In the genomic region with DNA sequence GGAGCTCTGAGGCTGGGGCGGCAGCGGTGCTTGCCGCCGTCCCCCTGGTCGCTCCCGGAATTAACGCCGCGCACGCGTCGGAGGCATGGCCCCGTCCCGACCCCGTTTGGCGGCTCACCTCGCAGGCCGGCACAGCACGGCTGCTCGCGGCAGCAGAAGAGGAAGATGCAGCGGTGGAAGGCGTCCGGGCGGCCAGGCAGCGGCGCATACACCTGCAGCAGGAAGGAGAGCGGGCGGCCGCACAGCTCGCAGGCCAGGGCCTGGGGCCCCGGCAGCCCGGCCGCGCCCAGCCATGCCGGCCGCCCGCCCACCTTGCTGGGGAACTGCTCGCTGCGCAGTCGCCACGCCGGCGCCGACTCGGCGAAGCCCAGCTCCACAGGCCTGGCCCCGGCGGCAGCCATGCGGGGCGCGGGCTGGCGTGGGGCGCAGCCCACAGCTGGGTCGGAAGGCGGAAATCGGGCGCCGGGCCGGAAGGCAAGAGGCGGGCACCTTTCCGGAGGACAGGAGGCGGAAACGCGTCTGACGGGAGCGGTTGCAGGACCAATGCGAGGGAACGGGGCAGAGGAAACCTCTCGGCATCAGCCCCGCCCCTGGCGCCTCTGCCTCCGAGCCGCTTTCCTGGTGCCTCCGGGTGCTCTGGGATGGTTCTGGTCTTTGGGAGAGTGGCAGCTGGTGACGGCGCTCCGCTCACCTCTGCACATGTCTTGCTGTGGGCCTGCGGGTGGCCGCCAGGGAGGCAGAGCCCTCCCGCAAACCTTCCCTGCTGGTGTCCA, we compare ENCODE assay signal across 1 cellular context.
TF ChIP-seq lines count a peak whose summit lies in the region.

TSS of gene PDCD2 (minus strand) at position 457 of the 773 bp plus-strand sequence. CDS start at position 401, 56 bp downstream.

TF ChIP-seq in HepG2, 621 proteins besides CTCF, POLR2A, EP300 and RAD21 (continued from another document and continues in another):
- TF ChIP-seq, protein P1, sequence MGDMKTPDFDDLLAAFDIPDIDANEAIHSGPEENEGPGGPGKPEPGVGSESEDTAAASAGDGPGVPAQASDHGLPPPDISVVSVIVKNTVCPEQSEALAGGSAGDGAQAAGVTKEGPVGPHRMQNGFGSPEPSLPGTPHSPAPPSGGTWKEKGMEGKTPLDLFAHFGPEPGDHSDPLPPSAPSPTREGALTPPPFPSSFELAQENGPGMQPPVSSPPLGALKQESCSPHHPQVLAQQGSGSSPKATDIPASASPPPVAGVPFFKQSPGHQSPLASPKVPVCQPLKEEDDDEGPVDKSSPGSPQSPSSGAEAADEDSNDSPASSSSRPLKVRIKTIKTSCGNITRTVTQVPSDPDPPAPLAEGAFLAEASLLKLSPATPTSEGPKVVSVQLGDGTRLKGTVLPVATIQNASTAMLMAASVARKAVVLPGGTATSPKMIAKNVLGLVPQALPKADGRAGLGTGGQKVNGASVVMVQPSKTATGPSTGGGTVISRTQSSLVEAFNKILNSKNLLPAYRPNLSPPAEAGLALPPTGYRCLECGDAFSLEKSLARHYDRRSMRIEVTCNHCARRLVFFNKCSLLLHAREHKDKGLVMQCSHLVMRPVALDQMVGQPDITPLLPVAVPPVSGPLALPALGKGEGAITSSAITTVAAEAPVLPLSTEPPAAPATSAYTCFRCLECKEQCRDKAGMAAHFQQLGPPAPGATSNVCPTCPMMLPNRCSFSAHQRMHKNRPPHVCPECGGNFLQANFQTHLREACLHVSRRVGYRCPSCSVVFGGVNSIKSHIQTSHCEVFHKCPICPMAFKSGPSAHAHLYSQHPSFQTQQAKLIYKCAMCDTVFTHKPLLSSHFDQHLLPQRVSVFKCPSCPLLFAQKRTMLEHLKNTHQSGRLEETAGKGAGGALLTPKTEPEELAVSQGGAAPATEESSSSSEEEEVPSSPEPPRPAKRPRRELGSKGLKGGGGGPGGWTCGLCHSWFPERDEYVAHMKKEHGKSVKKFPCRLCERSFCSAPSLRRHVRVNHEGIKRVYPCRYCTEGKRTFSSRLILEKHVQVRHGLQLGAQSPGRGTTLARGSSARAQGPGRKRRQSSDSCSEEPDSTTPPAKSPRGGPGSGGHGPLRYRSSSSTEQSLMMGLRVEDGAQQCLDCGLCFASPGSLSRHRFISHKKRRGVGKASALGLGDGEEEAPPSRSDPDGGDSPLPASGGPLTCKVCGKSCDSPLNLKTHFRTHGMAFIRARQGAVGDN (CRISPR knock-in tag; IDR thresholded peaks at IDR 0.05), result peak; percentile 87
- TF ChIP-seq TEAD3 (CRISPR knock-in tag; optimal IDR thresholded peaks at IDR 0.05; ENCODE audit: borderline replicate concordance) (no peak), SP5 (CRISPR knock-in tag; IDR thresholded peaks at IDR 0.05; ENCODE audit: borderline replicate concordance, low read depth) (peak; percentile 74), ZNF703 (CRISPR knock-in tag; IDR thresholded peaks at IDR 0.05; ENCODE audit: borderline replicate concordance) (no peak), TRIM24 (CRISPR knock-in tag; IDR thresholded peaks at IDR 0.05) (no peak), NFYC (CRISPR knock-in tag; IDR thresholded peaks at IDR 0.05) (peak; percentile 82), ZNF891 (CRISPR knock-in tag; IDR thresholded peaks at IDR 0.05) (peak; percentile 63; the same call in 1 of the 2 replicates), KDM2A (CRISPR knock-in tag; IDR thresholded peaks at IDR 0.05; ENCODE audit: borderline replicate concordance, low read depth) (peak; percentile 84), HDAC2 (CRISPR knock-in tag; IDR thresholded peaks at IDR 0.05) (peak; percentile 46), ZNF33A (CRISPR knock-in tag; IDR thresholded peaks at IDR 0.05; ENCODE audit: borderline replicate concordance) (no peak), TBX3 (IDR thresholded peaks at IDR 0.05; ENCODE audit: borderline replicate concordance) (no peak), SUZ12 (IDR thresholded peaks at IDR 0.05; ENCODE audit: low read depth, low read length) (no peak), YY1 (IDR thresholded peaks at IDR 0.05; ENCODE audit: insufficient read depth, insufficient replicate concordance, low read depth, low read length) (peak; percentile 93), ZBTB7B (CRISPR knock-in tag; IDR thresholded peaks at IDR 0.05) (no peak; the same call in 1 of the 2 replicates), RERE (CRISPR knock-in tag; IDR thresholded peaks at IDR 0.05; ENCODE audit: low read depth) (no peak), RNF2 (conservative IDR thresholded peaks at IDR 0.05; ENCODE audit: low read depth) (peak; percentile 76; the same call in 1 of the 2 replicates), RBM39 (IDR thresholded peaks at IDR 0.05; ENCODE audit: low read depth, low read length, poor library complexity, severe bottlenecking) (peak; percentile 83), KDM5B (CRISPR knock-in tag; IDR thresholded peaks at IDR 0.05; ENCODE audit: borderline replicate concordance) (peak; percentile 82), PHF21A (CRISPR knock-in tag; IDR thresholded peaks at IDR 0.05) (peak; percentile 74), RFXANK (CRISPR knock-in tag; IDR thresholded peaks at IDR 0.05) (no peak; the same call in 1 of the 2 replicates), ZNF451 (CRISPR knock-in tag; IDR thresholded peaks at IDR 0.05) (peak; percentile 74; the same call in 1 of the 2 replicates), ZNF232 (CRISPR knock-in tag; IDR thresholded peaks at IDR 0.05; ENCODE audit: borderline replicate concordance) (peak; percentile 58), ZBTB46 (CRISPR knock-in tag; IDR thresholded peaks at IDR 0.05; ENCODE audit: borderline replicate concordance) (no peak), GABPB1 (CRISPR knock-in tag; IDR thresholded peaks at IDR 0.05) (peak; percentile 96), ZNF605 (CRISPR knock-in tag; IDR thresholded peaks at IDR 0.05) (peak; percentile 67; the same call in 1 of the 2 replicates), NRL (CRISPR knock-in tag; IDR thresholded peaks at IDR 0.05; ENCODE audit: borderline replicate concordance) (peak; percentile 58), SOX6 (IDR thresholded peaks at IDR 0.05) (no peak), SOX6 (CRISPR knock-in tag; IDR thresholded peaks at IDR 0.05) (peak; percentile 60), ZNF616 (CRISPR knock-in tag; IDR thresholded peaks at IDR 0.05; ENCODE audit: low read depth) (no peak; the same call in 1 of the 2 replicates), ZNF17 (CRISPR knock-in tag; IDR thresholded peaks at IDR 0.05) (no peak), ZBTB39 (CRISPR knock-in tag; IDR thresholded peaks at IDR 0.05) (no peak), SMYD3 (CRISPR knock-in tag; IDR thresholded peaks at IDR 0.05) (0 out of 2 replicates have a peak, but pooled peaks have one; percentile 53), POGK (CRISPR knock-in tag; conservative IDR thresholded peaks at IDR 0.05) (no peak; the same call in 1 of the 2 replicates), PCBP1 (IDR thresholded peaks at IDR 0.05; ENCODE audit: borderline replicate concordance, low read depth, low read length) (no peak)
- TF ChIP-seq, protein P2, sequence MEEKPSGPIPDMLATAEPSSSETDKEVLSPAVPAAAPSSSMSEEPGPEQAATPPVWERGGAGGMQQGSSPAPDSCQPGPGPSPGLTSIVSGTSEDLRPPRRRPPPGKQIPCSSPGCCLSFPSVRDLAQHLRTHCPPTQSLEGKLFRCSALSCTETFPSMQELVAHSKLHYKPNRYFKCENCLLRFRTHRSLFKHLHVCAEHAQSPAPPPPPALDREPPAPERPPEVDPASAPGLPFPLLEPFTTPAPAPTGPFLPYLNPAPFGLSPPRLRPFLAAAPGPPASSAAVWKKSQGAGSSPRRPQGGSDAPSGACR (CRISPR knock-in tag; IDR thresholded peaks at IDR 0.05), result no peak
- TF ChIP-seq, protein P3, sequence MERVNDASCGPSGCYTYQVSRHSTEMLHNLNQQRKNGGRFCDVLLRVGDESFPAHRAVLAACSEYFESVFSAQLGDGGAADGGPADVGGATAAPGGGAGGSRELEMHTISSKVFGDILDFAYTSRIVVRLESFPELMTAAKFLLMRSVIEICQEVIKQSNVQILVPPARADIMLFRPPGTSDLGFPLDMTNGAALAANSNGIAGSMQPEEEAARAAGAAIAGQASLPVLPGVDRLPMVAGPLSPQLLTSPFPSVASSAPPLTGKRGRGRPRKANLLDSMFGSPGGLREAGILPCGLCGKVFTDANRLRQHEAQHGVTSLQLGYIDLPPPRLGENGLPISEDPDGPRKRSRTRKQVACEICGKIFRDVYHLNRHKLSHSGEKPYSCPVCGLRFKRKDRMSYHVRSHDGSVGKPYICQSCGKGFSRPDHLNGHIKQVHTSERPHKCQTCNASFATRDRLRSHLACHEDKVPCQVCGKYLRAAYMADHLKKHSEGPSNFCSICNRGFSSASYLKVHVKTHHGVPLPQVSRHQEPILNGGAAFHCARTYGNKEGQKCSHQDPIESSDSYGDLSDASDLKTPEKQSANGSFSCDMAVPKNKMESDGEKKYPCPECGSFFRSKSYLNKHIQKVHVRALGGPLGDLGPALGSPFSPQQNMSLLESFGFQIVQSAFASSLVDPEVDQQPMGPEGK (CRISPR knock-in tag; IDR thresholded peaks at IDR 0.05), result no peak; the same call in 1 of the 2 replicates
- TF ChIP-seq, protein P4, sequence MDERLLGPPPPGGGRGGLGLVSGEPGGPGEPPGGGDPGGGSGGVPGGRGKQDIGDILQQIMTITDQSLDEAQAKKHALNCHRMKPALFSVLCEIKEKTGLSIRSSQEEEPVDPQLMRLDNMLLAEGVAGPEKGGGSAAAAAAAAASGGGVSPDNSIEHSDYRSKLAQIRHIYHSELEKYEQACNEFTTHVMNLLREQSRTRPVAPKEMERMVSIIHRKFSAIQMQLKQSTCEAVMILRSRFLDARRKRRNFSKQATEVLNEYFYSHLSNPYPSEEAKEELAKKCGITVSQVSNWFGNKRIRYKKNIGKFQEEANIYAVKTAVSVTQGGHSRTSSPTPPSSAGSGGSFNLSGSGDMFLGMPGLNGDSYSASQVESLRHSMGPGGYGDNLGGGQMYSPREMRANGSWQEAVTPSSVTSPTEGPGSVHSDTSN (CRISPR knock-in tag; IDR thresholded peaks at IDR 0.05), result no peak
